In the genomic region with DNA sequence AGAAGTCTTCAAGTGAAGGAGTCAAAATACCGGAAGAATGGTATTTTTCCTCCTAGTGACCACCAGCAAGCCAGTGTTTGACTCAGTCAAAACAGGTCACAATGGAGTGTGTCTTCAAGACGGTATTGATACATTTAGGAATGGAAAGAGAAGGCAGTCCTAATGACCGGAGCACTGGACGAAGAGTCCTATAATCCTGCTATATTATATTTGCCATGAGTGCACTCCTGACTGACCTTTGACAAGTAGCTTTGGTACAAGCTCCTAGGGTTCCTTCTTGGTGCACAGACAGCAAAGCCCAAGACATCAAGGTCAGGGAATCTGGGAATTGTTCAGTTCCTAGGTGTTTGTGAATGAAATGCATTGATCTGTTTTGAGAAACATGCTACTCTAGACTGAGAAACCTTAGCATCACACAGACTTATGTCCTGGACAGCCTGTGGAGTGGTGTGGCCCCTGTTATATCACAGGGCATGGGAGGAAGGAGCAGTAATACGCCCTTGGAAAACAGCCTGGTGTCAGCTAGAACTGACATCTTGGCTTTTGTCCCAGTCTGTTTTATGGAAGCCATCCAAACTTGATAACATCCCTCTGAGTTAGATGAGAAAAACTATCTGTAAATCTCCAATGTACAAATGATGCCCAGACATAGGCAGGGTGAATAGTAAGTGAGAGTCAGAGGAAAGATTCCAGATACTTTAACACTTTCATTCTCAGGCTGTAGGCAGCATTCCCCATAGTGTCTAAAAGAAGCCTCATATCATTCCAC, we compare ENCODE assay signal across 1 cellular context.
TF ChIP-seq lines count a peak whose summit lies in the region.

No MANE protein-coding gene starts in this region.

TF ChIP-seq in HepG2, 621 proteins besides CTCF, POLR2A, EP300 and RAD21 (continued from another document):
- no peak for TF ChIP-seq NCOA1 (CRISPR knock-in tag; IDR thresholded peaks at IDR 0.05)
- TF ChIP-seq ISX (CRISPR knock-in tag; conservative IDR thresholded peaks at IDR 0.05): no peak
- TF ChIP-seq NR2F6 (IDR thresholded peaks at IDR 0.05): no peak
- TF ChIP-seq NR2F6 (CRISPR knock-in tag; IDR thresholded peaks at IDR 0.05): 0 out of 2 replicates have a peak, but pooled peaks have one; percentile 14
- TF ChIP-seq, protein P1, sequence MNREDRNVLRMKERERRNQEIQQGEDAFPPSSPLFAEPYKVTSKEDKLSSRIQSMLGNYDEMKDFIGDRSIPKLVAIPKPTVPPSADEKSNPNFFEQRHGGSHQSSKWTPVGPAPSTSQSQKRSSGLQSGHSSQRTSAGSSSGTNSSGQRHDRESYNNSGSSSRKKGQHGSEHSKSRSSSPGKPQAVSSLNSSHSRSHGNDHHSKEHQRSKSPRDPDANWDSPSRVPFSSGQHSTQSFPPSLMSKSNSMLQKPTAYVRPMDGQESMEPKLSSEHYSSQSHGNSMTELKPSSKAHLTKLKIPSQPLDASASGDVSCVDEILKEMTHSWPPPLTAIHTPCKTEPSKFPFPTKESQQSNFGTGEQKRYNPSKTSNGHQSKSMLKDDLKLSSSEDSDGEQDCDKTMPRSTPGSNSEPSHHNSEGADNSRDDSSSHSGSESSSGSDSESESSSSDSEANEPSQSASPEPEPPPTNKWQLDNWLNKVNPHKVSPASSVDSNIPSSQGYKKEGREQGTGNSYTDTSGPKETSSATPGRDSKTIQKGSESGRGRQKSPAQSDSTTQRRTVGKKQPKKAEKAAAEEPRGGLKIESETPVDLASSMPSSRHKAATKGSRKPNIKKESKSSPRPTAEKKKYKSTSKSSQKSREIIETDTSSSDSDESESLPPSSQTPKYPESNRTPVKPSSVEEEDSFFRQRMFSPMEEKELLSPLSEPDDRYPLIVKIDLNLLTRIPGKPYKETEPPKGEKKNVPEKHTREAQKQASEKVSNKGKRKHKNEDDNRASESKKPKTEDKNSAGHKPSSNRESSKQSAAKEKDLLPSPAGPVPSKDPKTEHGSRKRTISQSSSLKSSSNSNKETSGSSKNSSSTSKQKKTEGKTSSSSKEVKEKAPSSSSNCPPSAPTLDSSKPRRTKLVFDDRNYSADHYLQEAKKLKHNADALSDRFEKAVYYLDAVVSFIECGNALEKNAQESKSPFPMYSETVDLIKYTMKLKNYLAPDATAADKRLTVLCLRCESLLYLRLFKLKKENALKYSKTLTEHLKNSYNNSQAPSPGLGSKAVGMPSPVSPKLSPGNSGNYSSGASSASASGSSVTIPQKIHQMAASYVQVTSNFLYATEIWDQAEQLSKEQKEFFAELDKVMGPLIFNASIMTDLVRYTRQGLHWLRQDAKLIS (CRISPR knock-in tag; IDR thresholded peaks at IDR 0.05): 0 out of 2 replicates have a peak, but pooled peaks have one; percentile 40
- no peak for TF ChIP-seq JARID2 (CRISPR knock-in tag; IDR thresholded peaks at IDR 0.05; ENCODE audit: insufficient replicate concordance)
